8 cellular contexts compared by ENCODE assay signal in the genomic region with DNA sequence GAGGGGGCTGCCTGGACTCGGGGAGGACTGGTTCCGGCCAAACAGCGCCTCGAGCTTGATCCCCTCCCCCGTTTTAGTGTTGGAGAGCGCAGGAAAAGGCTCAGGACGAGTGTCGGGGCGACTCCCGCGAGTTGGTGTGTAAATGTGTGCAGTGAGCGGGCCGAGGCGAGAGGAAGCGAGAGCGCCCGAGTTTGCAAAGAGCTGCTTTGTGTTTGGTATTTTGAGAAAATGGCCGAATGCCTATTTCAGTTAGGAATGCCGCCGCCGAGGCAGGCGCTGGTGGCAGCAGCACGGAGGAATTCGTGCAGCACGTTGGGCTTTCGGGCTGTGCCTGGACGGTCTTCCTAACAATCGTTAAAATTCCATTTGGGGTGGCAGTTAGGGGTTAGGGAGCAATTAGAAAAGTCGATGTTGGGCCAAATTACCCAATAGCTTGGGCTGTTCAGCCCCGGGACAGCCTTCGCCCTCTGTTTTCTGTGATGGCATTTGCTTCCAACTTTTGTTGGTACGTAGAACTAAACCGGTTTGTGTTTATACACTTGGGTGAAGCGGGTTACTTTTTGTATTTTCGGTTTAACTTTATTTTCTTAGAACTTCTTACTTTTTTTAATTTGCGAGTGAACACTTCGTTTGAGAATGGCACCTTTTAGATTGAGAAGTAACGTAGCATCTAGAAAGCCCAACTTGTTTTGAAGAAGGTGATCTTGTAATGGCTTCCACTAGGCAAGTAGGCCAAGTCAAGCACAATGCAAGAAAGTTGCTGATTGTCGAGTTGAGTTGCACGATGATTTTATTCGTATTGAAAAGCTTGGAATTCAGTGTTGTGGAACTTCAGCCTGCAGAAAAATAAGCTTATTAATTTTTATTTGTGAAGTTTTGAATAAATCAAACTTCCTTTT. TPM values are rescaled to one million over a fixed set of nuclear protein-coding genes. Genes with fewer than 3 reads are reported as not detected.
DNase-seq lines count a peak whose midpoint lies in the region; ATAC-seq and TF ChIP-seq lines count a peak whose summit lies in the region.

No MANE protein-coding gene starts in this region.

- TF ChIP-seq CTCF in ascending aorta (IDR thresholded peaks at IDR 0.05) (no peak), prostate gland (IDR thresholded peaks at IDR 0.05) (no peak)

- peak overlapping the region; percentile 79 to 100 for H3K4me3 ChIP-seq in CD4-positive, alpha-beta memory T cell (ENCODE audit: low read length in 2 of 2)
- H3K4me3 ChIP-seq in ascending aorta (peak overlapping the region; percentile 92 to 94), prostate gland (peak overlapping the region; percentile 89 to 97)

- CTCF ChIA-PET in CD4-positive, alpha-beta memory T cell (lab: Charles Lee; ENCODE audit: partially characterized antibody): interaction anchor here (1.2 to 3.6 kb wide), 7 partner anchors 9 to 961 kb away, joined by 3 to 24 read pairs (median 5); partner anchors contain the start of genes CEP135, NOA1, PAICS and POLR2B

- peaks cover 58% of the 10 kb centered on the region for H3K4me1 ChIP-seq in CD4-positive, alpha-beta memory T cell (ENCODE audit: insufficient read depth, low read length)
- peaks cover 0 to 12% of the 10 kb centered on the region in 2 donors for H3K4me1 ChIP-seq in ascending aorta
- peaks cover 6% of the 10 kb centered on the region for H3K4me1 ChIP-seq in prostate gland (replicated peaks)

- H3K4me1 Mint-ChIP-seq in CD4-positive, alpha-beta memory T cell: peaks cover 34 to 67% (median 54%) of the 10 kb centered on the region in 4 donors

- peaks cover 5% of the 10 kb centered on the region for H3K36me3 ChIP-seq in CD4-positive, alpha-beta memory T cell (ENCODE audit: insufficient read depth, low read length)
- no peaks in the 10 kb centered on the region for H3K36me3 ChIP-seq in ascending aorta
- H3K36me3 ChIP-seq in prostate gland: no peaks in the 10 kb centered on the region

- H3K9me3 ChIP-seq in CD4-positive, alpha-beta memory T cell (ENCODE audit: control insufficient read depth in 1 of 2, low read length in 2 of 2): no peaks in the 10 kb centered on the region
- H3K9me3 ChIP-seq in ascending aorta (no peaks in the 10 kb centered on the region), prostate gland (no peaks in the 10 kb centered on the region)

- no peaks in the 10 kb centered on the region for H3K9me3 Mint-ChIP-seq in CD4-positive, alpha-beta memory T cell

- H3K27me3 Mint-ChIP-seq in CD4-positive, alpha-beta memory T cell: no peaks in the 10 kb centered on the region

- no peaks in the 10 kb centered on the region for H3K27me3 ChIP-seq in CD4-positive, alpha-beta memory T cell (ENCODE audit: insufficient read depth, low read length)
- H3K27me3 ChIP-seq in ascending aorta: no peaks in the 10 kb centered on the region
- H3K27me3 ChIP-seq in prostate gland (replicated peaks; ENCODE audit: insufficient read depth): no peaks in the 10 kb centered on the region

- 1% methylated on average over 41 of the region's 41 CpGs for WGBS in prostate gland

- H3K36me3 Mint-ChIP-seq in CD4-positive, alpha-beta memory T cell: peaks cover 8 to 29% of the 10 kb centered on the region in 2 donors

- intact Hi-C loops in CD4-positive, alpha-beta memory T cell (cut with micrococcal nuclease): loop anchor here (1.0 to 5.0 kb wide), 6 partner anchors 49 to 1512 kb away; partner anchors contain the start of genes AASDH, CEP135, CLOCK and SPINK2
- intact Hi-C loops in ascending aorta (cut with DNase I): loop anchor here (2.0 to 10.0 kb wide), 5 partner anchors 49 to 503 kb away; partner anchors contain the start of genes IGFBP7, PAICS, PPAT and SRP72
- intact Hi-C loops in left ventricle myocardium superior (cut with micrococcal nuclease): no loop called here
- intact Hi-C loops in prostate gland (cut with DNase I): loop anchor here (5.0 kb wide), 1 partner anchor 68 kb away; the partner anchor contains the start of genes NOA1 and POLR2B

- H3K27ac ChIP-seq in CD4-positive, alpha-beta memory T cell (ENCODE audit: low read depth, low read length): peak overlapping the region; percentile 85
- H3K27ac ChIP-seq in ascending aorta: peak overlapping the region; percentile 81 to 88
- peak overlapping the region; percentile 96 to 97 for H3K27ac ChIP-seq in prostate gland

- POLR2A ChIA-PET in CD4-positive, alpha-beta memory T cell (lab: Charles Lee; ENCODE audit: partially characterized antibody): interaction anchor here (0.6 to 5.9 kb wide), 16 partner anchors 9 to 1364 kb away, joined by 3 to 192 read pairs (median 4); partner anchors contain the start of genes AASDH, CEP135, NOA1 and PAICS

- ATAC-seq in HG03280 (IDR thresholded peaks at IDR 0.05; ENCODE audit: unreplicated experiment) (peak; percentile 33), left ventricle myocardium superior (peak; percentile 12)

- peak overlapping the region; percentile 94 to 98 (median 97) for H3K27ac Mint-ChIP-seq in CD4-positive, alpha-beta memory T cell

- DNase-seq in CD4-positive, alpha-beta memory T cell: peak in 4 of 5 donors; percentile 58 to 68 (median 60)
- DNase-seq in GM19238 (ENCODE audit: insufficient read length, low spot score): peak; percentile 56
- DNase-seq in RPMI8226: peak; percentile 58
- DNase-seq in ascending aorta (ENCODE audit: low spot score in 2 of 2): peak in 1 of 2 donors; percentile 76
- DNase-seq in left ventricle myocardium superior: peak; percentile 66
- DNase-seq in prostate gland (ENCODE audit: low spot score): peak; percentile 38
- DNase-seq in activated effector memory CD4-positive, alpha-beta T cell treated with anti-CD3 and anti-CD28 coated beads, Interleukin-2, amount 50 U/mL, for 16 hours: no peak

- H3K4me3 Mint-ChIP-seq in CD4-positive, alpha-beta memory T cell: peak overlapping the region; percentile 97 to 99 (median 98)

- TF ChIP-seq POLR2A in prostate gland (IDR thresholded peaks at IDR 0.05): peak; percentile 12

RNA-seq across cellular contexts. Expression of gene REST, which starts 1.6 kb away (rescaled TPM):
- 10 to 100 TPM; 77.3 to 79.2 TPM for total RNA-seq in CD4-positive, alpha-beta memory T cell
- 100 to 1,000 TPM; 170 to 178 TPM for polyA plus RNA-seq in CD4-positive, alpha-beta memory T cell
- total RNA-seq in ascending aorta (86.5 TPM), left ventricle myocardium superior (24.2 TPM), prostate gland (10 to 100 TPM; 38.0 to 50.8 TPM)
